Comparison of ENCODE assay signal across 17 cellular contexts in genomic region chr16:23960081-23960499, GRCh38.
DNase-seq lines count a peak whose midpoint lies in the region; ATAC-seq and TF ChIP-seq lines count a peak whose summit lies in the region.
"Had no signal": no experiment of that assay in that cellular context is flagged by ENCODE, and none has a peak within 500 bp of the region (broad histone marks: within the 10 kb centered on the region; RNA-seq: fewer than 3 reads in every experiment).

No MANE protein-coding gene starts in this region.

- no TSS peak for BruUV-seq in PC-3 (replicated peaks; lab: Mats Ljungman, UMichigan)

- H3K36me3 ChIP-seq in CD8-positive, alpha-beta T cell (ENCODE audit: insufficient read depth, low read length): no peaks in the 10 kb centered on the region
- H3K36me3 ChIP-seq in PC-3 (ENCODE audit: low read depth, low read length): no peaks in the 10 kb centered on the region
- H3K36me3 ChIP-seq: neural progenitor cell, transverse colon had no signal

- H3K4me2 ChIP-seq in PC-3 (ENCODE audit: low read length): no peak overlapping the region
- H3K4me2 ChIP-seq: neural progenitor cell had no signal

- H3K4me3 Mint-ChIP-seq in T-helper 1 cell treated with Interleukin-12 subunit alpha and Interleukin-12 subunit beta and Interleukin-4 antibody, amounts not matched to agents 30 μg/mL and 1 μg/mL, for 36 hours: peak overlapping the region; percentile 13
- H3K4me3 Mint-ChIP-seq in CD8-positive, alpha-beta T cell: peak overlapping the region; percentile 69
- H3K4me3 Mint-ChIP-seq in activated CD8-positive, alpha-beta T cell treated with anti-CD3 and anti-CD28 coated beads, Interleukin-2, amount 10 ng/mL, durations not matched to agents 7 days and 5 days: peak overlapping the region; percentile 17
- peak overlapping the region; percentile 57 to 84 (median 68) for H3K4me3 Mint-ChIP-seq in naive B cell
- H3K4me3 Mint-ChIP-seq: H9, neural progenitor cell had no signal

- peak; percentile 70 for ATAC-seq in CD8-positive, alpha-beta T cell
- ATAC-seq in activated CD8-positive, alpha-beta T cell treated with anti-CD3 and anti-CD28 coated beads, Interleukin-2, amount 10 ng/mL, durations not matched to agents 7 days and 5 days: peak; percentile 9
- ATAC-seq in naive B cell (ENCODE audit: low read depth in 2 of 2) (peak; percentile 74 to 83), PC-3 (no peak)

- no peaks in the 10 kb centered on the region for H3K9me3 Mint-ChIP-seq in T-helper 1 cell treated with Interleukin-12 subunit alpha and Interleukin-12 subunit beta and Interleukin-4 antibody, amounts not matched to agents 30 μg/mL and 1 μg/mL, for 36 hours
- no peaks in the 10 kb centered on the region for H3K9me3 Mint-ChIP-seq in CD8-positive, alpha-beta T cell
- no peaks in the 10 kb centered on the region for H3K9me3 Mint-ChIP-seq in activated CD8-positive, alpha-beta T cell treated with anti-CD3 and anti-CD28 coated beads, Interleukin-2, amount 10 ng/mL, durations not matched to agents 7 days and 5 days (ENCODE audit: insufficient read depth)
- H3K9me3 Mint-ChIP-seq in naive B cell: no peaks in the 10 kb centered on the region
- H3K9me3 Mint-ChIP-seq: H9, neural progenitor cell had no signal

- H3K9me3 ChIP-seq in CD8-positive, alpha-beta T cell (ENCODE audit: low read length): no peaks in the 10 kb centered on the region
- no peaks in the 10 kb centered on the region for H3K9me3 ChIP-seq in PC-3 (ENCODE audit: low read length)
- H3K9me3 ChIP-seq: transverse colon had no signal

- DNase-seq in T-helper 1 cell (no peak), naive B cell (peak; percentile 56), NCI-H748 treated with DMSO at 0.1 percent for 48 hours (lab: John Stamatoyannopoulos, UW) (no peak), PC-3 (no peak), NCI-H1048 (lab: John Stamatoyannopoulos, UW) (no peak)
- no peak for DNase-seq in CD8-positive, alpha-beta T cell
- DNase-seq in activated CD8-positive, alpha-beta T cell treated with anti-CD3 and anti-CD28 coated beads, Interleukin-2, amount 10 ng/mL, durations not matched to agents 7 days and 5 days: no peak
- DNase-seq: DMS79 treated with DMSO at 0.1 percent for 48 hours; H9; NCI-H2029; NCI-H446; stimulated activated CD4-positive, alpha-beta T cell treated with anti-CD3 and anti-CD28 coated beads, Interleukin-12 subunit alpha, Interleukin-12 subunit beta, amount 100 ng/mL, for 4 hours; transverse colon had no signal

- CTCF ChIA-PET in CD8-positive, alpha-beta T cell (lab: Charles Lee): interaction anchor here (1.0 to 2.6 kb wide), 6 partner anchors 10 to 96 kb away, joined by 3 to 12 read pairs (median 6); no protein-coding TSS in a partner anchor
- CTCF ChIA-PET in activated CD8-positive, alpha-beta T cell treated with anti-CD3 and anti-CD28 coated beads, Interleukin-2, amount 10 ng/mL, durations not matched to agents 7 days and 5 days (lab: Charles Lee): interaction anchor here (0.6 to 3.6 kb wide), 4 partner anchors 17 to 63 kb away, joined by 3 to 19 read pairs (median 4); no protein-coding TSS in a partner anchor
- CTCF ChIA-PET in PC-3 (lab: Charles Lee): no interaction called here

- no peaks in the 10 kb centered on the region for H3K9me2 ChIP-seq in PC-3 (replicated peaks; ENCODE audit: low read length)

- TF ChIP-seq CTCF in CD8-positive, alpha-beta T cell (IDR thresholded peaks at IDR 0.05): no peak
- TF ChIP-seq CTCF in PC-3 (conservative IDR thresholded peaks at IDR 0.05; ENCODE audit: low read depth, low read length): no peak

- peaks cover 33% of the 10 kb centered on the region for H3K4me1 Mint-ChIP-seq in T-helper 1 cell treated with Interleukin-12 subunit alpha and Interleukin-12 subunit beta and Interleukin-4 antibody, amounts not matched to agents 30 μg/mL and 1 μg/mL, for 36 hours (ENCODE audit: low read depth)
- peaks cover 71% of the 10 kb centered on the region for H3K4me1 Mint-ChIP-seq in CD8-positive, alpha-beta T cell (ENCODE audit: low read depth)
- H3K4me1 Mint-ChIP-seq in activated CD8-positive, alpha-beta T cell treated with anti-CD3 and anti-CD28 coated beads, Interleukin-2, amount 10 ng/mL, durations not matched to agents 7 days and 5 days (ENCODE audit: low read depth): peaks cover 54% of the 10 kb centered on the region
- H3K4me1 Mint-ChIP-seq in naive B cell: peaks cover 82 to 90% (median 82%) of the 10 kb centered on the region in 3 donors
- H3K4me1 Mint-ChIP-seq: neural progenitor cell had no signal

- H3K27ac Mint-ChIP-seq in T-helper 1 cell treated with Interleukin-12 subunit alpha and Interleukin-12 subunit beta and Interleukin-4 antibody, amounts not matched to agents 30 μg/mL and 1 μg/mL, for 36 hours: peak overlapping the region; percentile 52
- H3K27ac Mint-ChIP-seq in CD8-positive, alpha-beta T cell: peak overlapping the region; percentile 88
- peak overlapping the region; percentile 54 for H3K27ac Mint-ChIP-seq in activated CD8-positive, alpha-beta T cell treated with anti-CD3 and anti-CD28 coated beads, Interleukin-2, amount 10 ng/mL, durations not matched to agents 7 days and 5 days
- peak overlapping the region; percentile 73 to 92 (median 90) for H3K27ac Mint-ChIP-seq in naive B cell
- H3K27ac Mint-ChIP-seq: H9, neural progenitor cell had no signal

- H3K9ac ChIP-seq in PC-3 (ENCODE audit: low read length): no peak overlapping the region
- H3K9ac ChIP-seq: neural progenitor cell had no signal

- no peaks in the 10 kb centered on the region for H3K27me3 Mint-ChIP-seq in T-helper 1 cell treated with Interleukin-12 subunit alpha and Interleukin-12 subunit beta and Interleukin-4 antibody, amounts not matched to agents 30 μg/mL and 1 μg/mL, for 36 hours (ENCODE audit: low read depth)
- H3K27me3 Mint-ChIP-seq in CD8-positive, alpha-beta T cell (ENCODE audit: low read depth): no peaks in the 10 kb centered on the region
- no peaks in the 10 kb centered on the region for H3K27me3 Mint-ChIP-seq in activated CD8-positive, alpha-beta T cell treated with anti-CD3 and anti-CD28 coated beads, Interleukin-2, amount 10 ng/mL, durations not matched to agents 7 days and 5 days (ENCODE audit: low read depth)
- no peaks in the 10 kb centered on the region for H3K27me3 Mint-ChIP-seq in naive B cell

- H4K20me1 ChIP-seq in PC-3 (ENCODE audit: low read length): no peaks in the 10 kb centered on the region

- H3K27ac ChIP-seq in CD8-positive, alpha-beta T cell (ENCODE audit: low read depth, low read length): peak overlapping the region; percentile 12
- no peak overlapping the region for H3K27ac ChIP-seq in PC-3 (ENCODE audit: low read length)
- H3K27ac ChIP-seq: 22Rv1, neural progenitor cell, RWPE1, transverse colon had no signal

- intact Hi-C loops in CD8-positive, alpha-beta T cell (cut with DNase I, micrococcal nuclease): loop anchor here in 1 of 2 experiments (1.0 to 2.0 kb wide), 2 partner anchors 10 to 51 kb away; no protein-coding TSS in a partner anchor
- intact Hi-C loops in PC-3 (cut with micrococcal nuclease): no loop called here

- POLR2A ChIA-PET in CD8-positive, alpha-beta T cell (lab: Charles Lee): interaction anchor here (0.6 to 1.4 kb wide), 2 partner anchors 16 to 85 kb away, joined by 3 read pairs; no protein-coding TSS in a partner anchor
- POLR2A ChIA-PET in activated CD8-positive, alpha-beta T cell treated with anti-CD3 and anti-CD28 coated beads, Interleukin-2, amount 10 ng/mL, durations not matched to agents 7 days and 5 days (lab: Charles Lee): no interaction called here
- POLR2A ChIA-PET in PC-3 (lab: Charles Lee; ENCODE audit: unreplicated experiment): no interaction called here

- no peaks in the 10 kb centered on the region for H3F3A ChIP-seq in PC-3 (ENCODE audit: low read length, unreplicated experiment)

- no peaks in the 10 kb centered on the region for H3K27me3 ChIP-seq in CD8-positive, alpha-beta T cell (ENCODE audit: insufficient read depth, low read length)
- peaks cover 8% of the 10 kb centered on the region; the same call in 1 of the 2 replicates for H3K27me3 ChIP-seq in PC-3 (ENCODE audit: low read length)
- H3K27me3 ChIP-seq: neural progenitor cell, transverse colon had no signal

- peaks cover 40% of the 10 kb centered on the region for H3K4me1 ChIP-seq in CD8-positive, alpha-beta T cell (ENCODE audit: insufficient read depth, low read length)
- no peaks in the 10 kb centered on the region for H3K4me1 ChIP-seq in PC-3 (ENCODE audit: insufficient read depth, low read length)
- H3K4me1 ChIP-seq: neural progenitor cell had no signal

- no peaks in the 10 kb centered on the region for H3K79me2 ChIP-seq in PC-3 (ENCODE audit: low read length)

- no peak overlapping the region for H2AFZ ChIP-seq in PC-3 (ENCODE audit: low read length)
- H2AFZ ChIP-seq: neural progenitor cell had no signal

- no peak overlapping the region for H3K4me3 ChIP-seq in CD8-positive, alpha-beta T cell (ENCODE audit: low read depth, low read length)
- H3K4me3 ChIP-seq in PC-3 (ENCODE audit: low read length): no peak overlapping the region
- H3K4me3 ChIP-seq: neural progenitor cell, transverse colon had no signal

- H3K36me3 Mint-ChIP-seq in T-helper 1 cell treated with Interleukin-12 subunit alpha and Interleukin-12 subunit beta and Interleukin-4 antibody, amounts not matched to agents 30 μg/mL and 1 μg/mL, for 36 hours (ENCODE audit: low read depth): peaks cover 19% of the 10 kb centered on the region
- peaks cover 20% of the 10 kb centered on the region for H3K36me3 Mint-ChIP-seq in CD8-positive, alpha-beta T cell
- peaks cover 23% of the 10 kb centered on the region for H3K36me3 Mint-ChIP-seq in activated CD8-positive, alpha-beta T cell treated with anti-CD3 and anti-CD28 coated beads, Interleukin-2, amount 10 ng/mL, durations not matched to agents 7 days and 5 days (ENCODE audit: low read depth)
- peaks cover 18 to 31% of the 10 kb centered on the region in 2 donors for H3K36me3 Mint-ChIP-seq in naive B cell
- H3K36me3 Mint-ChIP-seq: neural progenitor cell had no signal

Comparison
In these comparisons a context has a peak if more than half of its experiments do, and no peak if none do; other contexts are left out.
1. H3K4me3 Mint-ChIP-seq: peak in every context shown above with its lines; median percentile 69 in CD8-positive, alpha-beta T cell; 68 in naive B cell; 17 in activated CD8-positive, alpha-beta T cell treated with anti-CD3 and anti-CD28 coated beads, Interleukin-2, amount 10 ng/mL, durations not matched to agents 7 days and 5 days; 13 in T-helper 1 cell treated with Interleukin-12 subunit alpha and Interleukin-12 subunit beta and Interleukin-4 antibody, amounts not matched to agents 30 μg/mL and 1 μg/mL, for 36 hours.